18 cellular contexts compared by ENCODE assay signal in the genomic region with DNA sequence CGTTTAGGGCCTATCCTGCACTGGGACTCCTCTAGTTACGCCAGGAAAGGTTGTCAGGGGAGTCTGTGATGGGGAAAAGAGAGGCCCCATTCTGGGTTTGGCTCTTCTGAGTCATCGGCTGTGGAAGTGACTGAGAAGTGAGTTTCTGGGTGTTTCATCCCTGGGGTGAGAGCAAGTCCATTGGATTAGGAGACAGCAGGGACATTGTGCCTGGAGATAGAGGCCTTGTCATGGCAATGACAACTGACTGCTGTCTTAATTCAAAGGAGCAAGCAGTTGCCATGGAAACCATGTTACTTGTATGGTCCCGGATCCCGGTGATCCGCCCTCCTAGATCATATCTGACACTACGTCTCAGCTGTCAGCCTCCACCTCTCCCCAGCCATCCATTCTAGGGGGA. TPM values are rescaled to one million over a fixed set of nuclear protein-coding genes. Genes with fewer than 3 reads are reported as not detected.
A peak's percentile ranks its signal among the peaks of the same experiment; 100 is the strongest.
DNase-seq lines count a peak whose midpoint lies in the region; ATAC-seq and TF ChIP-seq lines count a peak whose summit lies in the region.
"Had no signal": no experiment of that assay in that cellular context is flagged by ENCODE, and none has a peak within 500 bp of the region (broad histone marks: within the 10 kb centered on the region; RNA-seq: fewer than 3 reads in every experiment).

No MANE protein-coding gene starts in this region.

- peaks cover 44% of the 10 kb centered on the region for H3K36me3 Mint-ChIP-seq in T-helper 2 cell treated with Interferon-gamma antibody and Interleukin-4, amounts not matched to agents 5 μg/mL and 100 μg/mL, for 36 hours (ENCODE audit: low read depth)
- H3K36me3 Mint-ChIP-seq in CD8-positive, alpha-beta memory T cell, result peaks cover 5 to 52% (median 25%) of the 10 kb centered on the region in 3 donors

- no peak overlapping the region for H3K4me3 Mint-ChIP-seq in T-helper 2 cell treated with Interferon-gamma antibody and Interleukin-4, amounts not matched to agents 5 μg/mL and 100 μg/mL, for 36 hours
- H3K4me3 Mint-ChIP-seq in CD8-positive, alpha-beta memory T cell, result no peak overlapping the region
- H3K4me3 Mint-ChIP-seq: naive thymus-derived CD8-positive, alpha-beta T cell had no signal

- no peaks in the 10 kb centered on the region for H3K27me3 ChIP-seq in CD8-positive, alpha-beta memory T cell (ENCODE audit: insufficient read depth, low read length, poor library complexity, severe bottlenecking)
- peaks cover 10% of the 10 kb centered on the region for H3K27me3 ChIP-seq in RWPE2 (ENCODE audit: insufficient read depth, poor library complexity, severe bottlenecking)
- H3K27me3 ChIP-seq in foreskin keratinocyte, result peaks cover under 1% of the 10 kb centered on the region
- peaks cover 9% of the 10 kb centered on the region for H3K27me3 ChIP-seq in suprapubic skin
- H3K27me3 ChIP-seq: colonic mucosa had no signal

- peaks cover 22% of the 10 kb centered on the region for H3K4me1 Mint-ChIP-seq in T-helper 2 cell treated with Interferon-gamma antibody and Interleukin-4, amounts not matched to agents 5 μg/mL and 100 μg/mL, for 36 hours (ENCODE audit: low read depth)
- peaks cover 17 to 29% (median 28%) of the 10 kb centered on the region in 3 donors for H3K4me1 Mint-ChIP-seq in CD8-positive, alpha-beta memory T cell

- H3K9me3 ChIP-seq in CD8-positive, alpha-beta memory T cell (ENCODE audit: low read length), result no peaks in the 10 kb centered on the region
- H3K9me3 ChIP-seq in RWPE2 (ENCODE audit: severe bottlenecking), result no peaks in the 10 kb centered on the region
- H3K9me3 ChIP-seq in suprapubic skin, result no peaks in the 10 kb centered on the region
- H3K9me3 ChIP-seq: colonic mucosa, SJSA1 had no signal

- peak; percentile 14 for DNase-seq in T-helper 2 cell treated with Interferon-gamma antibody and Interleukin-4, amounts not matched to agents 5 μg/mL and 100 μg/mL, for 36 hours (ENCODE audit: low spot score)
- DNase-seq in T-helper 2 cell (no peak), RWPE2 (ENCODE audit: low spot score) (no peak), foreskin keratinocyte (peak; percentile 46 to 80), suprapubic skin (ENCODE audit: low spot score in 2 of 2) (no peak), NCI-H146 treated with DMSO at 0.1 percent for 48 hours (lab: John Stamatoyannopoulos, UW; ENCODE audit: unreplicated experiment) (no peak), NCI-H2196 (lab: John Stamatoyannopoulos, UW; ENCODE audit: unreplicated experiment) (no peak)
- no peak for DNase-seq in CD8-positive, alpha-beta memory T cell
- DNase-seq: ACHN; activated gamma-delta T cell treated with Interleukin-2 at 50 U/mL for 16 hours; colonic mucosa; GF-D8; naive thymus-derived CD8-positive, alpha-beta T cell; posterior cingulate gyrus; small intestine; stimulated activated naive CD4-positive, alpha-beta T cell had no signal

- H3K4me1 ChIP-seq in CD8-positive, alpha-beta memory T cell (ENCODE audit: insufficient read depth, low read length), result peaks cover 10% of the 10 kb centered on the region
- no peaks in the 10 kb centered on the region for H3K4me1 ChIP-seq in RWPE2 (ENCODE audit: insufficient read depth, poor library complexity, severe bottlenecking)
- H3K4me1 ChIP-seq in foreskin keratinocyte, result peaks cover 13% of the 10 kb centered on the region
- no peaks in the 10 kb centered on the region for H3K4me1 ChIP-seq in suprapubic skin
- H3K4me1 ChIP-seq: colonic mucosa had no signal

- H3K27me3 Mint-ChIP-seq in T-helper 2 cell treated with Interferon-gamma antibody and Interleukin-4, amounts not matched to agents 5 μg/mL and 100 μg/mL, for 36 hours (ENCODE audit: low read depth), result peaks cover 10% of the 10 kb centered on the region
- H3K27me3 Mint-ChIP-seq in CD8-positive, alpha-beta memory T cell, result peaks cover 6 to 7% of the 10 kb centered on the region in 2 donors

- CTCF ChIA-PET in CD8-positive, alpha-beta memory T cell (lab: Charles Lee), result interaction anchor here (0.6 to 4.1 kb wide), 3 partner anchors 12 to 166 kb away, joined by 3 to 27 read pairs (median 3); no protein-coding TSS in a partner anchor

- no peak for TF ChIP-seq CTCF in RWPE2 (IDR thresholded peaks at IDR 0.05; ENCODE audit: poor library complexity, severe bottlenecking)
- TF ChIP-seq CTCF in foreskin keratinocyte (conservative IDR thresholded peaks at IDR 0.05), result no peak
- TF ChIP-seq CTCF in suprapubic skin (IDR thresholded peaks at IDR 0.05), result no peak

- H3K36me3 ChIP-seq in CD8-positive, alpha-beta memory T cell (ENCODE audit: insufficient read depth, low read length), result peaks cover 19% of the 10 kb centered on the region
- H3K36me3 ChIP-seq in RWPE2 (ENCODE audit: low read depth), result peaks cover 31% of the 10 kb centered on the region
- peaks cover 35% of the 10 kb centered on the region for H3K36me3 ChIP-seq in suprapubic skin
- H3K36me3 ChIP-seq: colonic mucosa had no signal

- H3K9me3 Mint-ChIP-seq in T-helper 2 cell treated with Interferon-gamma antibody and Interleukin-4, amounts not matched to agents 5 μg/mL and 100 μg/mL, for 36 hours, result no peaks in the 10 kb centered on the region
- no peaks in the 10 kb centered on the region for H3K9me3 Mint-ChIP-seq in CD8-positive, alpha-beta memory T cell
- H3K9me3 Mint-ChIP-seq: naive thymus-derived CD8-positive, alpha-beta T cell had no signal

- POLR2A ChIA-PET in CD8-positive, alpha-beta memory T cell (lab: Charles Lee), result no interaction called here

- no peak overlapping the region for H3K27ac ChIP-seq in CD8-positive, alpha-beta memory T cell (ENCODE audit: low read depth, low read length)
- H3K27ac ChIP-seq in RWPE2 (ENCODE audit: poor library complexity, severe bottlenecking) (no peak overlapping the region), foreskin keratinocyte (peak overlapping the region; percentile 49), suprapubic skin (no peak overlapping the region)
- H3K27ac ChIP-seq: colonic mucosa, SJSA1 had no signal

- ATAC-seq in RWPE2 (ENCODE audit: low read depth) (peak; percentile 34; the same call in 1 of the 3 replicates), foreskin keratinocyte (peak; percentile 92)
- ATAC-seq: naive thymus-derived CD8-positive, alpha-beta T cell had no signal

- H3K27ac Mint-ChIP-seq in T-helper 2 cell treated with Interferon-gamma antibody and Interleukin-4, amounts not matched to agents 5 μg/mL and 100 μg/mL, for 36 hours, result no peak overlapping the region
- H3K27ac Mint-ChIP-seq in CD8-positive, alpha-beta memory T cell, result peak overlapping the region in 6 of 8 donors; percentile 13 to 78 (median 45)

- no peak for TF ChIP-seq POLR2A in suprapubic skin (IDR thresholded peaks at IDR 0.05)

- TF ChIP-seq EP300 in suprapubic skin (IDR thresholded peaks at IDR 0.05), result no peak

- 67% methylated on average over 7 of the region's 7 CpGs for WGBS in suprapubic skin

- H3K4me3 ChIP-seq in CD8-positive, alpha-beta memory T cell (ENCODE audit: low read length), result no peak overlapping the region
- no peak overlapping the region for H3K4me3 ChIP-seq in RWPE2 (ENCODE audit: severe bottlenecking)
- H3K4me3 ChIP-seq in suprapubic skin, result no peak overlapping the region
- H3K4me3 ChIP-seq: colonic mucosa, lung, SJSA1 had no signal

RNA-seq across cellular contexts. Expression of gene KIAA0040, which starts 34.4 kb away (rescaled TPM):
- total RNA-seq in CD8-positive, alpha-beta memory T cell, result 10 to 100 TPM; 30.4 to 31.8 TPM
- polyA plus RNA-seq in CD8-positive, alpha-beta memory T cell, result 39.3 TPM
- total RNA-seq in foreskin keratinocyte (70.3 and 80.8 TPM in 2 replicates), suprapubic skin (10 to 100 TPM; 13.4 to 21.6 (median 19.8) TPM)
- polyA plus RNA-seq in foreskin keratinocyte, result 34.5 and 35.5 TPM in 2 replicates

Comparison
In these comparisons a context has a peak if more than half of its experiments do, and no peak if none do; other contexts are left out.
1. DNase-seq: peak in T-helper 2 cell treated with Interferon-gamma antibody and Interleukin-4, amounts not matched to agents 5 μg/mL and 100 μg/mL, for 36 hours (single experiment) and foreskin keratinocyte (2 of 2); none in T-helper 2 cell (0 of 5), CD8-positive, alpha-beta memory T cell (0 of 5), RWPE2 (single experiment), suprapubic skin (0 of 2), NCI-H146 treated with DMSO at 0.1 percent for 48 hours (single experiment) and NCI-H2196 (single experiment).